2 cellular contexts compared by ENCODE assay signal in genomic region chr7:92260248-92260781, GRCh38.
TF ChIP-seq lines count a peak whose summit lies in the region.

No MANE protein-coding gene starts in this region.

TF ChIP-seq in HepG2, 621 proteins besides CTCF, POLR2A, EP300 and RAD21:
- TF ChIP-seq MYPOP (CRISPR knock-in tag; IDR thresholded peaks at IDR 0.05) (no peak), FOSL2 (CRISPR knock-in tag; IDR thresholded peaks at IDR 0.05) (0 out of 2 replicates have a peak, but pooled peaks have one; percentile 13), TEF (CRISPR knock-in tag; IDR thresholded peaks at IDR 0.05) (no peak), CHD2 (IDR thresholded peaks at IDR 0.05; ENCODE audit: low read depth, low read length) (no peak)

TF ChIP-seq in HEK293T, 16 proteins besides CTCF, POLR2A, EP300 and RAD21:
- TF ChIP-seq HDGF (IDR thresholded peaks at IDR 0.05; ENCODE audit: borderline replicate concordance) (no peak), FOXA1 (IDR thresholded peaks at IDR 0.05) (no peak), FOXK2 (IDR thresholded peaks at IDR 0.05) (no peak)
TF ChIP-seq in HEK293T: peak in this region for 0.
